In genomic region chr11:58731819-58732218, GRCh38 we compare ENCODE assay signal across 1 cellular context.
TF ChIP-seq lines count a peak whose summit lies in the region.

A gene with protein sequence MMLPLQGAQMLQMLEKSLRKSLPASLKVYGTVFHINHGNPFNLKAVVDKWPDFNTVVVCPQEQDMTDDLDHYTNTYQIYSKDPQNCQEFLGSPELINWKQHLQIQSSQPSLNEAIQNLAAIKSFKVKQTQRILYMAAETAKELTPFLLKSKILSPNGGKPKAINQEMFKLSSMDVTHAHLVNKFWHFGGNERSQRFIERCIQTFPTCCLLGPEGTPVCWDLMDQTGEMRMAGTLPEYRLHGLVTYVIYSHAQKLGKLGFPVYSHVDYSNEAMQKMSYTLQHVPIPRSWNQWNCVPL (minus strand): TSS chr11:58731943. CDS start chr11:58724496, 7,447 bp downstream.

TF ChIP-seq in HepG2, 621 proteins besides CTCF, POLR2A, EP300 and RAD21 (continued from another document):
- TF ChIP-seq, protein P1, sequence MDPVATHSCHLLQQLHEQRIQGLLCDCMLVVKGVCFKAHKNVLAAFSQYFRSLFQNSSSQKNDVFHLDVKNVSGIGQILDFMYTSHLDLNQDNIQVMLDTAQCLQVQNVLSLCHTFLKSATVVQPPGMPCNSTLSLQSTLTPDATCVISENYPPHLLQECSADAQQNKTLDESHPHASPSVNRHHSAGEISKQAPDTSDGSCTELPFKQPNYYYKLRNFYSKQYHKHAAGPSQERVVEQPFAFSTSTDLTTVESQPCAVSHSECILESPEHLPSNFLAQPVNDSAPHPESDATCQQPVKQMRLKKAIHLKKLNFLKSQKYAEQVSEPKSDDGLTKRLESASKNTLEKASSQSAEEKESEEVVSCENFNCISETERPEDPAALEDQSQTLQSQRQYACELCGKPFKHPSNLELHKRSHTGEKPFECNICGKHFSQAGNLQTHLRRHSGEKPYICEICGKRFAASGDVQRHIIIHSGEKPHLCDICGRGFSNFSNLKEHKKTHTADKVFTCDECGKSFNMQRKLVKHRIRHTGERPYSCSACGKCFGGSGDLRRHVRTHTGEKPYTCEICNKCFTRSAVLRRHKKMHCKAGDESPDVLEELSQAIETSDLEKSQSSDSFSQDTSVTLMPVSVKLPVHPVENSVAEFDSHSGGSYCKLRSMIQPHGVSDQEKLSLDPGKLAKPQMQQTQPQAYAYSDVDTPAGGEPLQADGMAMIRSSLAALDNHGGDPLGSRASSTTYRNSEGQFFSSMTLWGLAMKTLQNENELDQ (CRISPR knock-in tag; IDR thresholded peaks at IDR 0.05; ENCODE audit: borderline replicate concordance), result no peak
- TF ChIP-seq THAP8 (CRISPR knock-in tag; IDR thresholded peaks at IDR 0.05; ENCODE audit: borderline replicate concordance), result no peak
- no peak for TF ChIP-seq KLF11 (CRISPR knock-in tag; IDR thresholded peaks at IDR 0.05)
- TF ChIP-seq ZNF484 (CRISPR knock-in tag; IDR thresholded peaks at IDR 0.05; ENCODE audit: borderline replicate concordance, low read depth), result no peak
- TF ChIP-seq, protein P2, sequence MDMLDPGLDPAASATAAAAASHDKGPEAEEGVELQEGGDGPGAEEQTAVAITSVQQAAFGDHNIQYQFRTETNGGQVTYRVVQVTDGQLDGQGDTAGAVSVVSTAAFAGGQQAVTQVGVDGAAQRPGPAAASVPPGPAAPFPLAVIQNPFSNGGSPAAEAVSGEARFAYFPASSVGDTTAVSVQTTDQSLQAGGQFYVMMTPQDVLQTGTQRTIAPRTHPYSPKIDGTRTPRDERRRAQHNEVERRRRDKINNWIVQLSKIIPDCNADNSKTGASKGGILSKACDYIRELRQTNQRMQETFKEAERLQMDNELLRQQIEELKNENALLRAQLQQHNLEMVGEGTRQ (IDR thresholded peaks at IDR 0.05; ENCODE audit: low read depth, low read length), result no peak
- TF ChIP-seq, protein P2 (CRISPR knock-in tag; IDR thresholded peaks at IDR 0.05; ENCODE audit: borderline replicate concordance), result no peak
- no peak for TF ChIP-seq E2F1 (CRISPR knock-in tag; IDR thresholded peaks at IDR 0.05)
- TF ChIP-seq, protein P3, sequence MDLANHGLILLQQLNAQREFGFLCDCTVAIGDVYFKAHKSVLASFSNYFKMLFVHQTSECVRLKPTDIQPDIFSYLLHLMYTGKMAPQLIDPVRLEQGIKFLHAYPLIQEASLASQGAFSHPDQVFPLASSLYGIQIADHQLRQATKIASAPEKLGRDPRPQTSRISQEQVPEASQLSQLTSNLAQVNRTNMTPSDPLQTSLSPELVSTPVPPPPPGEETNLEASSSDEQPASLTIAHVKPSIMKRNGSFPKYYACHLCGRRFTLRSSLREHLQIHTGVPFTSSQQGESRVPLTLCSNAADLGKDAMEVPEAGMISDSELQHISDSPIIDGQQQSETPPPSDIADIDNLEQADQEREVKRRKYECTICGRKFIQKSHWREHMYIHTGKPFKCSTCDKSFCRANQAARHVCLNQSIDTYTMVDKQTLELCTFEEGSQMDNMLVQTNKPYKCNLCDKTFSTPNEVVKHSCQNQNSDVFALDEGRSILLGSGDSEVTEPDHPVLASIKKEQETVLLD (CRISPR knock-in tag; IDR thresholded peaks at IDR 0.05; ENCODE audit: low read depth), result no peak
